Comparison of ENCODE assay signal across 18 cellular contexts in genomic region chr3:80559701-80560100, GRCh38.
"Had no signal": no experiment of that assay in that cellular context is flagged by ENCODE, and none has a peak within 500 bp of the region (broad histone marks: within the 10 kb centered on the region; RNA-seq: fewer than 3 reads in every experiment).

No MANE protein-coding gene starts in this region.

- H3K27ac ChIP-seq: ascending aorta, breast epithelium, epithelial cell of prostate, gastrocnemius medialis, heart left ventricle, lower lobe of right lung, transverse colon had no signal

- H3K4me3 ChIP-seq: ascending aorta, breast epithelium, gastrocnemius medialis, heart left ventricle, lower lobe of right lung, transverse colon had no signal

- H3K36me3 Mint-ChIP-seq: activated CD8-positive, alpha-beta memory T cell treated with anti-CD3 and anti-CD28 coated beads, Interleukin-2, amount 10 ng/mL, durations not matched to agents 7 days and 5 days; activated naive CD4-positive, alpha-beta T cell treated with anti-CD3 and anti-CD28 coated beads, Interleukin-2, amount 10 ng/mL, durations not matched to agents 7 days and 5 days had no signal

- H3K27ac Mint-ChIP-seq: activated CD8-positive, alpha-beta memory T cell treated with anti-CD3 and anti-CD28 coated beads, Interleukin-2, amount 10 ng/mL, durations not matched to agents 7 days and 5 days; activated naive CD4-positive, alpha-beta T cell treated with anti-CD3 and anti-CD28 coated beads, Interleukin-2, amount 10 ng/mL, durations not matched to agents 7 days and 5 days; dendritic cell treated with granulocyte-macrophage colony-stimulating factor and Interleukin-4, amounts not matched to agents 40 ng/mL and 50 ng/mL, for 4 days had no signal

- H3K9me3 ChIP-seq: ascending aorta, breast epithelium, gastrocnemius medialis, lower lobe of right lung, transverse colon had no signal

- H3K4me1 ChIP-seq: ascending aorta, breast epithelium, gastrocnemius medialis, heart left ventricle, lower lobe of right lung, transverse colon had no signal

- H3K27me3 Mint-ChIP-seq: activated CD8-positive, alpha-beta memory T cell treated with anti-CD3 and anti-CD28 coated beads, Interleukin-2, amount 10 ng/mL, durations not matched to agents 7 days and 5 days; activated naive CD4-positive, alpha-beta T cell treated with anti-CD3 and anti-CD28 coated beads, Interleukin-2, amount 10 ng/mL, durations not matched to agents 7 days and 5 days; dendritic cell treated with granulocyte-macrophage colony-stimulating factor and Interleukin-4, amounts not matched to agents 40 ng/mL and 50 ng/mL, for 4 days had no signal

- H3K27me3 ChIP-seq: ascending aorta, breast epithelium, gastrocnemius medialis, heart left ventricle, transverse colon had no signal

- H3K4me1 Mint-ChIP-seq: activated CD8-positive, alpha-beta memory T cell treated with anti-CD3 and anti-CD28 coated beads, Interleukin-2, amount 10 ng/mL, durations not matched to agents 7 days and 5 days; activated naive CD4-positive, alpha-beta T cell treated with anti-CD3 and anti-CD28 coated beads, Interleukin-2, amount 10 ng/mL, durations not matched to agents 7 days and 5 days had no signal

- H3K36me3 ChIP-seq: ascending aorta, breast epithelium, gastrocnemius medialis, heart left ventricle, lower lobe of right lung, transverse colon had no signal

- ATAC-seq: activated CD8-positive, alpha-beta memory T cell treated with anti-CD3 and anti-CD28 coated beads, Interleukin-2, amount 10 ng/mL, durations not matched to agents 7 days and 5 days; gastrocnemius medialis; heart left ventricle; left colon; lower lobe of right lung; sciatic nerve; stimulated activated naive CD8-positive, alpha-beta T cell treated with anti-CD3 and anti-CD28 coated beads, Interleukin-15, Interleukin-2, amounts not matched to agents 100 U/mL and 50 U/mL, for 24 hours had no signal

- DNase-seq: activated CD4-positive, alpha-beta T cell treated with anti-CD3 and anti-CD28 coated beads, Interleukin-2, amount 50 U/mL, for 48 hours; activated CD8-positive, alpha-beta memory T cell treated with anti-CD3 and anti-CD28 coated beads, Interleukin-2, amount 10 ng/mL, durations not matched to agents 7 days and 5 days; activated naive CD4-positive, alpha-beta T cell treated with anti-CD3 and anti-CD28 coated beads, Interleukin-2, amount 10 ng/mL, durations not matched to agents 7 days and 5 days; activated T-cell treated with anti-CD3 and anti-CD28 coated beads, Interleukin-2, amount 50 U/mL, for 1 hour; cerebellar nuclear complex; effector memory CD4-positive, alpha-beta T cell; gastrocnemius medialis; heart left ventricle; left colon; lower lobe of right lung; midbrain; stimulated activated naive CD8-positive, alpha-beta T cell treated with anti-CD3 and anti-CD28 coated beads, Interleukin-15, Interleukin-2, amounts not matched to agents 100 U/mL and 50 U/mL, for 24 hours; transverse colon had no signal

- H3K4me3 Mint-ChIP-seq: activated CD8-positive, alpha-beta memory T cell treated with anti-CD3 and anti-CD28 coated beads, Interleukin-2, amount 10 ng/mL, durations not matched to agents 7 days and 5 days; activated naive CD4-positive, alpha-beta T cell treated with anti-CD3 and anti-CD28 coated beads, Interleukin-2, amount 10 ng/mL, durations not matched to agents 7 days and 5 days; dendritic cell treated with granulocyte-macrophage colony-stimulating factor and Interleukin-4, amounts not matched to agents 40 ng/mL and 50 ng/mL, for 4 days had no signal
